Comparison of ENCODE assay signal across 1 cellular context in genomic region chr4:147052361-147052760, GRCh38.
TF ChIP-seq lines count a peak whose summit lies in the region.

No MANE protein-coding gene starts in this region.

TF ChIP-seq in H1, 55 proteins besides CTCF, POLR2A, EP300 and RAD21:
- TF ChIP-seq SP1 (IDR thresholded peaks at IDR 0.05; ENCODE audit: low read depth, low read length), result no peak
- no peak for TF ChIP-seq ZNF274 (IDR thresholded peaks at IDR 0.05; ENCODE audit: borderline replicate concordance, extremely low read depth, low read length)
- no peak for TF ChIP-seq E2F6 (IDR thresholded peaks at IDR 0.05)
- TF ChIP-seq BRCA1 (IDR thresholded peaks at IDR 0.05; ENCODE audit: low read depth, low read length), result no peak
- TF ChIP-seq CHD7 (IDR thresholded peaks at IDR 0.05; ENCODE audit: insufficient replicate concordance, low read length), result no peak
- TF ChIP-seq CEBPB (IDR thresholded peaks at IDR 0.05; ENCODE audit: low read depth, low read length), result no peak
- no peak for TF ChIP-seq TAF1 (IDR thresholded peaks at IDR 0.05; ENCODE audit: low read depth, low read length)
- no peak for TF ChIP-seq CREB1 (IDR thresholded peaks at IDR 0.05)
- TF ChIP-seq CHD2 (IDR thresholded peaks at IDR 0.05; ENCODE audit: low read length), result no peak
- no peak for TF ChIP-seq POLR2AphosphoS5 (IDR thresholded peaks at IDR 0.05; ENCODE audit: low read depth, low read length)
- TF ChIP-seq HDAC2 (IDR thresholded peaks at IDR 0.05; ENCODE audit: borderline replicate concordance in 1 of 2, low read depth in 2 of 2, low read length in 2 of 2), result no peak
- TF ChIP-seq SP2 (IDR thresholded peaks at IDR 0.05; ENCODE audit: low read length), result no peak
- TF ChIP-seq SIX5 (IDR thresholded peaks at IDR 0.05; ENCODE audit: low read depth, low read length), result no peak
- no peak for TF ChIP-seq ATF3 (IDR thresholded peaks at IDR 0.05; ENCODE audit: insufficient read depth, low read depth, low read length)
- no peak for TF ChIP-seq SAP30 (IDR thresholded peaks at IDR 0.05; ENCODE audit: insufficient read depth, insufficient replicate concordance, low read length)
